In genomic region chr10:99924451-99924850, GRCh38 we compare ENCODE assay signal across 15 cellular contexts.
"Had no signal": no experiment of that assay in that cellular context is flagged by ENCODE, and none has a peak within 500 bp of the region (broad histone marks: within the 10 kb centered on the region; RNA-seq: fewer than 3 reads in every experiment).

No MANE protein-coding gene starts in this region.

- H3K4me3 Mint-ChIP-seq: activated CD4-positive, alpha-beta T cell treated with anti-CD3 and anti-CD28 coated beads for 36 hours; activated T-helper 1 cell treated with anti-CD3 and anti-CD28 coated beads, Interleukin-12 subunit alpha, Interleukin-12 subunit beta, Interleukin-2, Interleukin-4 antibody, amounts not matched to agents 30 ng/mL and 10 ng/mL and 1 ng/mL, durations not matched to agents 14 hours and 24 hours and 36 hours; naive thymus-derived CD8-positive, alpha-beta T cell; stimulated activated naive B cell treated with anti-CD40 and anti-IgM and Interleukin-4, amounts not matched to agents 10 μg/mL and 1 μg/mL and 100 μg/mL, for 72 hours; T-helper 2 cell treated with Interferon-gamma antibody and Interleukin-4, amounts not matched to agents 5 μg/mL and 100 μg/mL, for 36 hours; WTC11 had no signal

- H3K27ac Mint-ChIP-seq: activated CD4-positive, alpha-beta T cell treated with anti-CD3 and anti-CD28 coated beads for 36 hours; activated naive CD4-positive, alpha-beta T cell treated with anti-CD3 and anti-CD28 coated beads, Interleukin-2, amount 50 U/mL, for 72 hours; activated T-helper 1 cell treated with anti-CD3 and anti-CD28 coated beads, Interleukin-12 subunit alpha, Interleukin-12 subunit beta, Interleukin-2, Interleukin-4 antibody, amounts not matched to agents 30 ng/mL and 10 ng/mL and 1 ng/mL, durations not matched to agents 14 hours and 24 hours and 36 hours; naive thymus-derived CD8-positive, alpha-beta T cell; stimulated activated naive B cell treated with anti-CD40 and anti-IgM and Interleukin-4, amounts not matched to agents 10 μg/mL and 1 μg/mL and 100 μg/mL, for 72 hours; T-helper 2 cell treated with Interferon-gamma antibody and Interleukin-4, amounts not matched to agents 5 μg/mL and 100 μg/mL, for 36 hours had no signal

- DNase-seq: activated CD4-positive, alpha-beta T cell treated with anti-CD3 and anti-CD28 coated beads for 36 hours; activated CD4-positive, alpha-beta T cell treated with anti-CD3 and anti-CD28 coated beads, Interleukin-2, amount 50 U/mL, for 48 hours; activated gamma-delta T cell treated with Interleukin-2 at 50 U/mL for 16 hours; activated T-cell treated with anti-CD3 and anti-CD28 coated beads for 4 hours; adrenal gland; dermis blood vessel endothelial cell; mesenchymal stem cell; naive thymus-derived CD8-positive, alpha-beta T cell; ovary; stimulated activated naive B cell treated with anti-CD40 and anti-IgM and Interleukin-4, amounts not matched to agents 10 μg/mL and 1 μg/mL and 100 μg/mL, for 72 hours had no signal

- H3K27me3 Mint-ChIP-seq: activated CD4-positive, alpha-beta T cell treated with anti-CD3 and anti-CD28 coated beads for 36 hours; naive thymus-derived CD8-positive, alpha-beta T cell; stimulated activated naive B cell treated with anti-CD40 and anti-IgM and Interleukin-4, amounts not matched to agents 10 μg/mL and 1 μg/mL and 100 μg/mL, for 72 hours had no signal

- H3K27ac ChIP-seq: adrenal gland, ovary, thoracic aorta had no signal

- H3K9me3 Mint-ChIP-seq: activated naive CD4-positive, alpha-beta T cell treated with anti-CD3 and anti-CD28 coated beads, Interleukin-2, amount 50 U/mL, for 72 hours; activated T-helper 1 cell treated with anti-CD3 and anti-CD28 coated beads, Interleukin-12 subunit alpha, Interleukin-12 subunit beta, Interleukin-2, Interleukin-4 antibody, amounts not matched to agents 30 ng/mL and 10 ng/mL and 1 ng/mL, durations not matched to agents 14 hours and 24 hours and 36 hours; naive thymus-derived CD8-positive, alpha-beta T cell; stimulated activated naive B cell treated with anti-CD40 and anti-IgM and Interleukin-4, amounts not matched to agents 10 μg/mL and 1 μg/mL and 100 μg/mL, for 72 hours; T-helper 2 cell treated with Interferon-gamma antibody and Interleukin-4, amounts not matched to agents 5 μg/mL and 100 μg/mL, for 36 hours had no signal

- H3K36me3 Mint-ChIP-seq: activated naive CD4-positive, alpha-beta T cell treated with anti-CD3 and anti-CD28 coated beads, Interleukin-2, amount 50 U/mL, for 72 hours had no signal
